20 cellular contexts compared by ENCODE assay signal in genomic region chr14:76775695-76776305, GRCh38. TPM values are rescaled to one million over a fixed set of nuclear protein-coding genes. Genes with fewer than 3 reads are reported as not detected.
DNase-seq lines count a peak whose midpoint lies in the region; ATAC-seq lines count a peak whose summit lies in the region.
"Had no signal": no experiment of that assay in that cellular context is flagged by ENCODE, and none has a peak within 500 bp of the region (broad histone marks: within the 10 kb centered on the region; RNA-seq: fewer than 3 reads in every experiment).

No MANE protein-coding gene starts in this region.

- H3K9me3 ChIP-seq in CD4-positive, alpha-beta memory T cell (ENCODE audit: control insufficient read depth in 1 of 2, low read length in 2 of 2), result no peaks in the 10 kb centered on the region

- no peaks in the 10 kb centered on the region for H3K36me3 ChIP-seq in CD4-positive, alpha-beta memory T cell (ENCODE audit: insufficient read depth, low read length)

- H3K36me3 Mint-ChIP-seq in CD4-positive, alpha-beta memory T cell, result peaks cover 0 to 5% of the 10 kb centered on the region in 2 donors

- H3K27me3 Mint-ChIP-seq in CD4-positive, alpha-beta memory T cell, result no peaks in the 10 kb centered on the region

- no peaks in the 10 kb centered on the region for H3K27me3 ChIP-seq in CD4-positive, alpha-beta memory T cell (ENCODE audit: insufficient read depth, low read length)

- H3K4me3 Mint-ChIP-seq in CD4-positive, alpha-beta memory T cell, result no peak overlapping the region
- H3K4me3 Mint-ChIP-seq: HFFc6 had no signal

- H3K4me3 ChIP-seq in CD4-positive, alpha-beta memory T cell (ENCODE audit: low read length in 2 of 2), result no peak overlapping the region

- CTCF ChIA-PET in CD4-positive, alpha-beta memory T cell (lab: Charles Lee; ENCODE audit: partially characterized antibody), result interaction anchor here (1.1 to 1.7 kb wide), 3 partner anchors 8 to 66 kb away, joined by 3 to 5 read pairs (median 3); no protein-coding TSS in a partner anchor

- ATAC-seq in GM21717 (IDR thresholded peaks at IDR 0.05; ENCODE audit: unreplicated experiment), result no peak

- POLR2A ChIA-PET in CD4-positive, alpha-beta memory T cell (lab: Charles Lee; ENCODE audit: partially characterized antibody), result no interaction called here

- H3K27ac ChIP-seq in CD4-positive, alpha-beta memory T cell (ENCODE audit: low read depth, low read length), result no peak overlapping the region

- H3K27ac Mint-ChIP-seq in CD4-positive, alpha-beta memory T cell, result no peak overlapping the region
- H3K27ac Mint-ChIP-seq: HFFc6 had no signal

- peaks cover 1 to 7% (median 4%) of the 10 kb centered on the region in 4 donors for H3K4me1 Mint-ChIP-seq in CD4-positive, alpha-beta memory T cell

- intact Hi-C loops in posterior vena cava (cut with DNase I), result loop anchor here in 1 of 2 donors (2.0 kb wide), 1 partner anchor 75 kb away; no protein-coding TSS in a partner anchor
- intact Hi-C loops in CD4-positive, alpha-beta memory T cell (cut with micrococcal nuclease), result no loop called here

- no peaks in the 10 kb centered on the region for H3K4me1 ChIP-seq in CD4-positive, alpha-beta memory T cell (ENCODE audit: insufficient read depth, low read length)

- DNase-seq in activated CD8-positive, alpha-beta memory T cell treated with anti-CD3 and anti-CD28 coated beads for 24 hours, result peak; percentile 49
- no peak for DNase-seq in activated CD8-positive, alpha-beta memory T cell treated with anti-CD3 and anti-CD28 coated beads, Interleukin-2, amount 50 U/mL, for 4 hours
- peak; percentile 43 for DNase-seq in activated CD8-positive, alpha-beta memory T cell treated with anti-CD3 and anti-CD28 coated beads, Interleukin-2, amount 50 U/mL, for 48 hours
- DNase-seq in islet precursor cell (peak; percentile 51), posterior vena cava (ENCODE audit: low spot score) (peak; percentile 80), NCI-H2171 treated with DMSO at 0.1 percent for 48 hours (lab: John Stamatoyannopoulos, UW) (no peak)
- DNase-seq in CD4-positive, alpha-beta memory T cell, result no peak
- DNase-seq: 8988T; DMS 273 treated with DMSO at 0.1 percent for 48 hours; GOT3; HFFc6; IMR-90; MM.1S; NCI-H1092 treated with DMSO at 0.1 percent for 48 hours; NCI-H446 treated with DMSO at 0.1 percent for 48 hours; NK-92 treated with Interleukin-12 subunit alpha and Interleukin-12 subunit beta, amount 100 ng/mL, for 24 hours had no signal

- no peaks in the 10 kb centered on the region for H3K9me3 Mint-ChIP-seq in CD4-positive, alpha-beta memory T cell
- H3K9me3 Mint-ChIP-seq: HFFc6 had no signal

RNA-seq across cellular contexts. Expression of gene VASH1, which starts 14.5 kb away (rescaled TPM):
- 10 to 100 TPM; 14.9 to 16.1 TPM for total RNA-seq in posterior vena cava
- total RNA-seq in CD4-positive, alpha-beta memory T cell, result 10 to 100 TPM in 1 of 2 experiments, 1 to 10 TPM in 1; 9.3 to 12.6 TPM
- polyA plus RNA-seq in CD4-positive, alpha-beta memory T cell, result 1 to 10 TPM in 1 of 2 donors, under 1 TPM in 1; 0.59 to 1.8 TPM
- total RNA-seq: OCI-LY7 had no signal

RNA-seq across cellular contexts. Expression of gene ANGEL1, which starts 36.9 kb away (rescaled TPM):
- total RNA-seq in posterior vena cava, result 10 to 100 TPM; 12.4 to 14.4 TPM
- 10 to 100 TPM; 26.1 to 28.0 TPM for total RNA-seq in CD4-positive, alpha-beta memory T cell
- 10 to 100 TPM; 17.9 to 32.0 TPM for polyA plus RNA-seq in CD4-positive, alpha-beta memory T cell

RNA-seq across cellular contexts. Expression of gene LRRC74A, which starts 50.4 kb away (rescaled TPM):
- total RNA-seq in posterior vena cava, result not detected
- not detected for total RNA-seq in CD4-positive, alpha-beta memory T cell
- polyA plus RNA-seq in CD4-positive, alpha-beta memory T cell, result not detected
- total RNA-seq: HFFc6, IMR-90, OCI-LY7, RPMI7951 had no signal
- polyA plus RNA-seq: BJ, IMR-90 had no signal

Comparison
In these comparisons a context has a peak if more than half of its experiments do, and no peak if none do; other contexts are left out.
1. DNase-seq: peak in activated CD8-positive, alpha-beta memory T cell treated with anti-CD3 and anti-CD28 coated beads for 24 hours (single experiment), activated CD8-positive, alpha-beta memory T cell treated with anti-CD3 and anti-CD28 coated beads, Interleukin-2, amount 50 U/mL, for 48 hours (single experiment), islet precursor cell (single experiment) and posterior vena cava (single experiment); none in activated CD8-positive, alpha-beta memory T cell treated with anti-CD3 and anti-CD28 coated beads, Interleukin-2, amount 50 U/mL, for 4 hours (single experiment), NCI-H2171 treated with DMSO at 0.1 percent for 48 hours (single experiment) and CD4-positive, alpha-beta memory T cell (0 of 5).